ENCODE assay signal across 1 cellular context in genomic region chr11:27916541-27917100, GRCh38.
A peak's percentile ranks its signal among the peaks of the same experiment; 100 is the strongest.
TF ChIP-seq lines count a peak whose summit lies in the region.

No MANE protein-coding gene starts in this region.

TF ChIP-seq in GM12878, 131 proteins besides CTCF, POLR2A, EP300 and RAD21 (continued from another document and continues in another):
- TF ChIP-seq ZBTB33 (IDR thresholded peaks at IDR 0.05) (no peak), ASH2L (IDR thresholded peaks at IDR 0.05; ENCODE audit: borderline replicate concordance, low read depth) (no peak), LARP7 (IDR thresholded peaks at IDR 0.05) (no peak), SP1 (IDR thresholded peaks at IDR 0.05; ENCODE audit: low read depth, low read length) (no peak), IKZF1 (conservative IDR thresholded peaks at IDR 0.05) (peak; percentile 78), ATF2 (IDR thresholded peaks at IDR 0.05; ENCODE audit: low read length) (peak; percentile 66), GABPA (IDR thresholded peaks at IDR 0.05; ENCODE audit: low read depth) (no peak), ZNF217 (IDR thresholded peaks at IDR 0.05) (no peak), ETV6 (conservative IDR thresholded peaks at IDR 0.05 in 1 of 2, IDR thresholded peaks at IDR 0.05 in 1 of 2; ENCODE audit: borderline replicate concordance in 1 of 2, low read depth in 1 of 2) (no peak), ZNF622 (IDR thresholded peaks at IDR 0.05) (no peak), TCF12 (IDR thresholded peaks at IDR 0.05; ENCODE audit: low read depth, low read length) (peak; percentile 82), HDAC6 (IDR thresholded peaks at IDR 0.05; ENCODE audit: unreplicated experiment) (no peak), BCLAF1 (IDR thresholded peaks at IDR 0.05) (no peak), CHD4 (IDR thresholded peaks at IDR 0.05) (no peak), BCL11A (IDR thresholded peaks at IDR 0.05; ENCODE audit: low read depth, low read length) (peak; percentile 87), FOXK2 (IDR thresholded peaks at IDR 0.05) (no peak), MEF2A (IDR thresholded peaks at IDR 0.05; ENCODE audit: insufficient read depth, low read depth, low read length) (0 out of 2 replicates have a peak, but pooled peaks have one; percentile 34), MXI1 (IDR thresholded peaks at IDR 0.05; ENCODE audit: low read depth, low read length) (no peak), NFIC (IDR thresholded peaks at IDR 0.05; ENCODE audit: low read depth, low read length) (peak; percentile 73), WRNIP1 (IDR thresholded peaks at IDR 0.05; ENCODE audit: borderline replicate concordance, low read depth, low read length) (no peak), CEBPZ (IDR thresholded peaks at IDR 0.05; ENCODE audit: low read depth, low read length) (no peak), NR2F1 (conservative IDR thresholded peaks at IDR 0.05) (peak; percentile 96), CHD2 (IDR thresholded peaks at IDR 0.05; ENCODE audit: borderline replicate concordance, low read depth, low read length) (0 out of 2 replicates have a peak, but pooled peaks have one; percentile 49), YBX1 (IDR thresholded peaks at IDR 0.05) (no peak), HCFC1 (IDR thresholded peaks at IDR 0.05; ENCODE audit: low read length) (no peak), BCL3 (IDR thresholded peaks at IDR 0.05; ENCODE audit: borderline replicate concordance, insufficient read depth, low read depth, low read length, poor library complexity, severe bottlenecking) (no peak), PBX3 (IDR thresholded peaks at IDR 0.05; ENCODE audit: insufficient replicate concordance, low read depth, low read length) (no peak), CBX5 (IDR thresholded peaks at IDR 0.05; ENCODE audit: low read depth) (no peak), SPI1 (IDR thresholded peaks at IDR 0.05; ENCODE audit: borderline replicate concordance, insufficient read depth, low read depth, low read length) (no peak), BMI1 (IDR thresholded peaks at IDR 0.05; ENCODE audit: borderline replicate concordance) (0 out of 2 replicates have a peak, but pooled peaks have one; percentile 12), POU2F2 (IDR thresholded peaks at IDR 0.05; ENCODE audit: borderline replicate concordance, low read depth, low read length) (peak; percentile 24; the same call in 1 of the 3 replicates), SMC3 (IDR thresholded peaks at IDR 0.05; ENCODE audit: borderline replicate concordance, low read length) (no peak), MLLT1 (IDR thresholded peaks at IDR 0.05) (peak; percentile 81), CREB1 (IDR thresholded peaks at IDR 0.05; ENCODE audit: low read depth) (peak; percentile 45; the same call in 1 of the 2 replicates), NKRF (conservative IDR thresholded peaks at IDR 0.05) (no peak), ATF3 (IDR thresholded peaks at IDR 0.05; ENCODE audit: borderline replicate concordance, extremely low read depth, low read depth, low read length) (no peak), RFX5 (IDR thresholded peaks at IDR 0.05; ENCODE audit: low read depth, low read length) (no peak), JUND (IDR thresholded peaks at IDR 0.05; ENCODE audit: low read depth, low read length) (no peak), RELA (IDR thresholded peaks at IDR 0.05; ENCODE audit: borderline replicate concordance, partially characterized antibody) (peak; percentile 83)
